ENCODE assay signal across 16 cellular contexts in genomic region chr15:73674587-73674986, GRCh38.
"Had no signal": no experiment of that assay in that cellular context is flagged by ENCODE, and none has a peak within 500 bp of the region (broad histone marks: within the 10 kb centered on the region; RNA-seq: fewer than 3 reads in every experiment).

No MANE protein-coding gene starts in this region.

- ATAC-seq: foreskin keratinocyte, gastroesophageal sphincter, heart right ventricle, left cardiac atrium, left lung, left ventricle myocardium superior, lower lobe of right lung, mucosa of descending colon had no signal

- H3K36me3 Mint-ChIP-seq: mesothelial cell of epicardium had no signal

- H3K4me1 Mint-ChIP-seq: mesothelial cell of epicardium, naive B cell had no signal

- H3K27ac Mint-ChIP-seq: mesothelial cell of epicardium, naive B cell had no signal

- DNase-seq: dermis blood vessel endothelial cell; dorsolateral prefrontal cortex; effector CD4-positive, alpha-beta T cell; effector memory CD4-positive, alpha-beta T cell; foreskin keratinocyte; heart right ventricle; hippocampal formation; left cardiac atrium; left lung; left ventricle myocardium superior; lower lobe of right lung; mesenchymal stem cell; mucosa of descending colon; naive B cell had no signal

- H3K9me3 Mint-ChIP-seq: mesothelial cell of epicardium had no signal

- H3K4me3 Mint-ChIP-seq: mesothelial cell of epicardium, naive B cell had no signal
